Comparison of ENCODE assay signal across 19 cellular contexts in genomic region chr6:10725716-10726115, GRCh38. TPM values are rescaled to one million over a fixed set of nuclear protein-coding genes. Genes with fewer than 3 reads are reported as not detected.
A peak's percentile ranks its signal among the peaks of the same experiment; 100 is the strongest.
DNase-seq lines count a peak whose midpoint lies in the region; ATAC-seq, FAIRE-seq and TF ChIP-seq lines count a peak whose summit lies in the region.
"Had no signal": no experiment of that assay in that cellular context is flagged by ENCODE, and none has a peak within 500 bp of the region (broad histone marks: within the 10 kb centered on the region; RNA-seq: fewer than 3 reads in every experiment).

No MANE protein-coding gene starts in this region.

- ATAC-seq in HepG2 (no peak), right lobe of liver (no peak), left lung (no peak)
- ATAC-seq: esophagus mucosa had no signal

- H3K36me3 Mint-ChIP-seq in nephron progenitor cell (ENCODE audit: low read depth) (peaks cover 47% of the 10 kb centered on the region), type B pancreatic cell (peaks cover 29% of the 10 kb centered on the region)

- POLR2A ChIA-PET in HepG2 (lab: Yijun Ruan, JAX): interaction anchor here (0.8 to 3.2 kb wide), 2 partner anchors 21 to 31 kb away, joined by 3 to 16 read pairs; partner anchors contain the start of genes C6orf52, PAK1IP1 and TMEM14B

- FAIRE-seq in HepG2 (lab: Jason Lieb, UNC): no peak
- FAIRE-seq: small intestine had no signal

- no peak overlapping the region for H3K4me2 ChIP-seq in HepG2 (ENCODE audit: low read depth, low read length)

- H3K36me3 ChIP-seq in HepG2 (replicated peaks in 1 of 2; ENCODE audit: control insufficient read depth in 1 of 2, insufficient read depth in 2 of 2, low read length in 2 of 2): peaks cover 12 to 41% of the 10 kb centered on the region in 2 experiments
- peaks cover 0 to 22% (median under 1%) of the 10 kb centered on the region in 4 donors for H3K36me3 ChIP-seq in right lobe of liver
- H3K36me3 ChIP-seq in left lung: peaks cover 0 to 35% of the 10 kb centered on the region in 2 donors

- CTCF ChIA-PET in HepG2 (lab: Yijun Ruan, JAX; ENCODE audit: low intra/inter-chr PET ratio, low total read pairs): no interaction called here

- no TSS peak for BruUV-seq in HepG2 (replicated peaks; lab: Mats Ljungman, UMichigan)

- H4K20me1 ChIP-seq in HepG2 (ENCODE audit: insufficient read depth, low read length): no peaks in the 10 kb centered on the region

- in situ Hi-C loops in HepG2 (cut with HindIII; ENCODE audit: extremely low pct_ligation_motif_present, low pct_unique_long_range_greater_than_20kb): no loop called here

- H3K4me1 Mint-ChIP-seq in nephron progenitor cell: peaks cover 65% of the 10 kb centered on the region
- peaks cover 39% of the 10 kb centered on the region for H3K4me1 Mint-ChIP-seq in type B pancreatic cell (ENCODE audit: unreplicated experiment)

- no peak for TF ChIP-seq CTCF in HepG2 (CRISPR knock-in tag; IDR thresholded peaks at IDR 0.05)
- no peak for TF ChIP-seq CTCF in right lobe of liver (IDR thresholded peaks at IDR 0.05)
- TF ChIP-seq CTCF in nephron progenitor cell (IDR thresholded peaks at IDR 0.05): no peak
- TF ChIP-seq CTCF in type B pancreatic cell (conservative IDR thresholded peaks at IDR 0.05): no peak
- no peak for TF ChIP-seq CTCF in left lung (IDR thresholded peaks at IDR 0.05)

- H3K4me1 ChIP-seq in HepG2 (ENCODE audit: insufficient read depth, low read length) (peaks cover 34% of the 10 kb centered on the region), right lobe of liver (peaks cover 0 to 13% (median 0%) of the 10 kb centered on the region in 4 donors), left lung (peaks cover 10 to 36% of the 10 kb centered on the region in 2 donors)

- H3K27me3 Mint-ChIP-seq in nephron progenitor cell (ENCODE audit: low read depth, poor library complexity): peaks cover 3% of the 10 kb centered on the region
- H3K27me3 Mint-ChIP-seq in type B pancreatic cell: no peaks in the 10 kb centered on the region

- H3K9me3 Mint-ChIP-seq in nephron progenitor cell (peaks cover 5% of the 10 kb centered on the region), type B pancreatic cell (no peaks in the 10 kb centered on the region)
- H3K9me3 Mint-ChIP-seq: central memory CD8-positive, alpha-beta T cell had no signal

- no peak overlapping the region for H2AFZ ChIP-seq in HepG2 (ENCODE audit: low read length)

- intact Hi-C loops in HepG2 (cut with micrococcal nuclease; ENCODE audit: unreplicated experiment): no loop called here
- intact Hi-C loops in right lobe of liver (cut with DNase I): no loop called here
- intact Hi-C loops in left lung (cut with DNase I): no loop called here

- H3K27ac ChIP-seq in HepG2 (ENCODE audit: extremely low read length, insufficient read depth, low read length) (no peak overlapping the region), right lobe of liver (no peak overlapping the region), caudate nucleus (ENCODE audit: low read depth, low read length) (peak overlapping the region; percentile 16), left lung (no peak overlapping the region)
- H3K27ac ChIP-seq: testis had no signal

- peak overlapping the region; percentile 78 for H3K27ac Mint-ChIP-seq in nephron progenitor cell
- H3K27ac Mint-ChIP-seq in type B pancreatic cell: peak overlapping the region; percentile 20

- WGBS in HepG2 (ENCODE audit: low lambda C conversion rate): 95% methylated on average over 9 of the region's 9 CpGs
- WGBS in right lobe of liver (ENCODE audit: insufficient coverage, low coverage, low lambda C conversion rate, missing lambda C conversion rate): 80% methylated on average over 4 of the region's 9 CpGs

- no peak for TF ChIP-seq RAD21 in HepG2 (CRISPR knock-in tag; IDR thresholded peaks at IDR 0.05)

- H3K27me3 ChIP-seq in HepG2 (ENCODE audit: control insufficient read depth in 1 of 2, insufficient read depth in 2 of 2, low read length in 2 of 2) (no peaks in the 10 kb centered on the region), right lobe of liver (no peaks in the 10 kb centered on the region), left lung (no peaks in the 10 kb centered on the region)
- H3K27me3 ChIP-seq: testis had no signal

- DNase-seq in HepG2 (ENCODE audit: low spot score) (no peak), right lobe of liver (no peak), caudate nucleus (lab: John Stamatoyannopoulos, UW) (peak in 29 of 61 donors; percentile 3 to 68 (median 22)), nephron progenitor cell (no peak), type B pancreatic cell (ENCODE audit: extremely low spot score, unreplicated experiment) (no peak), NCI-H2196 treated with DMSO at 0.1 percent for 48 hours (lab: John Stamatoyannopoulos, UW; ENCODE audit: unreplicated experiment) (no peak), left lung (no peak)
- no peak for DNase-seq in stimulated activated CD4-positive, alpha-beta T cell treated with anti-CD3 and anti-CD28 coated beads, Interleukin-4, amount 100 ng/mL, for 1 hour
- DNase-seq: activated CD4-positive, alpha-beta T cell treated with anti-CD3 and anti-CD28 coated beads for 1 hour; activated effector memory CD4-positive, alpha-beta T cell treated with anti-CD3 and anti-CD28 coated beads, Interleukin-2, amount 50 U/mL, for 16 hours; amniotic stem cell; Kasumi-1; NCI-H1105; NCI-H2081; NCI-H510A; small intestine; testis had no signal

- peaks cover 25% of the 10 kb centered on the region for H3K79me2 ChIP-seq in HepG2 (ENCODE audit: insufficient read depth, low read length)

- H3K9ac ChIP-seq in HepG2 (ENCODE audit: insufficient read depth, low read depth, low read length): no peak overlapping the region

- TF ChIP-seq EP300 in HepG2 (IDR thresholded peaks at IDR 0.05; ENCODE audit: low read depth in 2 of 2, low read length in 2 of 2): no peak
- no peak for TF ChIP-seq EP300 in HepG2 (CRISPR knock-in tag; IDR thresholded peaks at IDR 0.05; ENCODE audit: borderline replicate concordance)

- H3K4me3 ChIP-seq in HepG2 (replicated peaks in 1 of 3; ENCODE audit: insufficient read depth in 1 of 3, low read depth in 2 of 3, low read length in 3 of 3) (no peak overlapping the region), right lobe of liver (no peak overlapping the region), left lung (no peak overlapping the region)
- H3K4me3 ChIP-seq: testis had no signal

- H3K9me3 ChIP-seq in HepG2 (ENCODE audit: low read length) (no peaks in the 10 kb centered on the region), right lobe of liver (no peaks in the 10 kb centered on the region), left lung (no peaks in the 10 kb centered on the region)
- H3K9me3 ChIP-seq: testis had no signal

- no peak for TF ChIP-seq POLR2A in HepG2 (IDR thresholded peaks at IDR 0.05; ENCODE audit: insufficient read depth in 1 of 2, low read depth in 2 of 2, low read length in 2 of 2)
- TF ChIP-seq POLR2A in right lobe of liver (IDR thresholded peaks at IDR 0.05): no peak

- peak overlapping the region; percentile 40 for H3K4me3 Mint-ChIP-seq in nephron progenitor cell
- peak overlapping the region; percentile 55 for H3K4me3 Mint-ChIP-seq in type B pancreatic cell
- H3K4me3 Mint-ChIP-seq: central memory CD8-positive, alpha-beta T cell had no signal

RNA-seq across cellular contexts. Expression of gene TMEM14C, which starts 2.8 kb away (rescaled TPM):
- total RNA-seq in HepG2 (2016; rRNA removed; fragmentation: Illumina TruSeq; extraction: Trizol) (163 and 184 TPM in 2 replicates), right lobe of liver (10 to 100 TPM; 45.6 to 72.1 (median 54.0) TPM), type B pancreatic cell (ENCODE audit: low replicate concordance) (87.5 and 103 TPM in 2 replicates), left lung (10 to 100 TPM; 81.8 to 99.5 TPM)
- 87.4 and 106 TPM in 2 replicates for total RNA-seq in HepG2 (2016; cell fraction: cytosol; rRNA removed; fragmentation: Illumina TruSeq; extraction: Trizol; ENCODE audit: low read depth)
- total RNA-seq in HepG2 (2016; cell fraction: insoluble cytoplasmic fraction; rRNA removed; fragmentation: Illumina TruSeq; extraction: Trizol): 172 and 188 TPM in 2 replicates
- 122 and 141 TPM in 2 replicates for total RNA-seq in HepG2 (2016; cell fraction: membrane; rRNA removed; fragmentation: Illumina TruSeq; extraction: Trizol)
- 137 and 149 TPM in 2 replicates for total RNA-seq in HepG2 (2016; cell fraction: nucleus; rRNA removed; fragmentation: Illumina TruSeq; extraction: Trizol)
- 157 and 184 TPM in 2 replicates for polyA plus RNA-seq in HepG2 (2011; rRNA removed)
- polyA plus RNA-seq in HepG2 (2011; cell fraction: cytosol; rRNA removed): 179 and 195 TPM in 2 replicates
- 50.7 TPM in 2 replicates for polyA plus RNA-seq in HepG2 (2011; cell fraction: nucleus; rRNA removed)
- 127 and 151 TPM in 2 replicates for polyA plus RNA-seq in HepG2 (2012)
- polyA plus RNA-seq in HepG2 (2016; cell fraction: cytosol; fragmentation: Illumina TruSeq; extraction: Trizol; ENCODE audit: low read depth): 93.8 and 119 TPM in 2 replicates
- polyA plus RNA-seq in HepG2 (2016; cell fraction: insoluble cytoplasmic fraction; fragmentation: Illumina TruSeq; extraction: Trizol; ENCODE audit: low read depth): 155 and 169 TPM in 2 replicates
- polyA plus RNA-seq in HepG2 (2016; cell fraction: membrane; fragmentation: Illumina TruSeq; extraction: Trizol; ENCODE audit: low read depth): 116 and 139 TPM in 2 replicates
- polyA plus RNA-seq in HepG2 (2016; cell fraction: nucleus; fragmentation: Illumina TruSeq; extraction: Trizol; ENCODE audit: insufficient read depth, low read depth): 215 and 223 TPM in 2 replicates
- 101 and 129 TPM in 2 replicates for polyA minus RNA-seq in HepG2 (2011; rRNA and poly(A)+ RNA removed; ENCODE audit: low replicate concordance)
- 36.3 and 44.5 TPM in 2 replicates for polyA minus RNA-seq in HepG2 (2011; cell fraction: cytosol; rRNA and poly(A)+ RNA removed)
- 24.2 and 24.3 TPM in 2 replicates for polyA minus RNA-seq in HepG2 (2011; cell fraction: nucleus; rRNA and poly(A)+ RNA removed)

RNA-seq across cellular contexts. Expression of gene TMEM14B, which starts 21.9 kb away (rescaled TPM):
- total RNA-seq in HepG2 (2016; rRNA removed; fragmentation: Illumina TruSeq; extraction: Trizol) (191 and 200 TPM in 2 replicates), right lobe of liver (10 to 100 TPM; 32.6 to 49.8 (median 43.5) TPM), type B pancreatic cell (ENCODE audit: low replicate concordance) (68.1 and 75.6 TPM in 2 replicates), left lung (10 to 100 TPM; 71.1 to 74.8 TPM)
- 220 and 308 TPM in 2 replicates for total RNA-seq in HepG2 (2016; cell fraction: cytosol; rRNA removed; fragmentation: Illumina TruSeq; extraction: Trizol; ENCODE audit: low read depth)
- total RNA-seq in HepG2 (2016; cell fraction: insoluble cytoplasmic fraction; rRNA removed; fragmentation: Illumina TruSeq; extraction: Trizol): 192 and 194 TPM in 2 replicates
- total RNA-seq in HepG2 (2016; cell fraction: membrane; rRNA removed; fragmentation: Illumina TruSeq; extraction: Trizol): 279 and 333 TPM in 2 replicates
- 116 and 125 TPM in 2 replicates for total RNA-seq in HepG2 (2016; cell fraction: nucleus; rRNA removed; fragmentation: Illumina TruSeq; extraction: Trizol)
- 86.9 and 133 TPM in 2 replicates for polyA plus RNA-seq in HepG2 (2011; rRNA removed)
- polyA plus RNA-seq in HepG2 (2011; cell fraction: cytosol; rRNA removed): 90.3 and 110 TPM in 2 replicates
- 36.1 and 45.4 TPM in 2 replicates for polyA plus RNA-seq in HepG2 (2011; cell fraction: nucleus; rRNA removed)
- polyA plus RNA-seq in HepG2 (2012): 61.8 and 116 TPM in 2 replicates
- 248 and 371 TPM in 2 replicates for polyA plus RNA-seq in HepG2 (2016; cell fraction: cytosol; fragmentation: Illumina TruSeq; extraction: Trizol; ENCODE audit: low read depth)
- polyA plus RNA-seq in HepG2 (2016; cell fraction: insoluble cytoplasmic fraction; fragmentation: Illumina TruSeq; extraction: Trizol; ENCODE audit: low read depth): 171 and 177 TPM in 2 replicates
- 243 and 316 TPM in 2 replicates for polyA plus RNA-seq in HepG2 (2016; cell fraction: membrane; fragmentation: Illumina TruSeq; extraction: Trizol; ENCODE audit: low read depth)
- polyA plus RNA-seq in HepG2 (2016; cell fraction: nucleus; fragmentation: Illumina TruSeq; extraction: Trizol; ENCODE audit: insufficient read depth, low read depth): 178 and 179 TPM in 2 replicates
- polyA minus RNA-seq in HepG2 (2011; rRNA and poly(A)+ RNA removed; ENCODE audit: low replicate concordance): 57.9 and 63.5 TPM in 2 replicates
- polyA minus RNA-seq in HepG2 (2011; cell fraction: cytosol; rRNA and poly(A)+ RNA removed): 22.6 and 28.8 TPM in 2 replicates
- polyA minus RNA-seq in HepG2 (2011; cell fraction: nucleus; rRNA and poly(A)+ RNA removed): 64.8 and 69.5 TPM in 2 replicates

RNA-seq across cellular contexts. Expression of gene PAK1IP1, which starts 30.9 kb away (rescaled TPM):
- 66.2 and 106 TPM in 2 replicates for total RNA-seq in HepG2 (2016; rRNA removed; fragmentation: Illumina TruSeq; extraction: Trizol)
- total RNA-seq in HepG2 (2016; cell fraction: cytosol; rRNA removed; fragmentation: Illumina TruSeq; extraction: Trizol; ENCODE audit: low read depth): 11.9 and 13.2 TPM in 2 replicates
- 64.7 and 103 TPM in 2 replicates for total RNA-seq in HepG2 (2016; cell fraction: insoluble cytoplasmic fraction; rRNA removed; fragmentation: Illumina TruSeq; extraction: Trizol)
- 18.5 and 23.4 TPM in 2 replicates for total RNA-seq in HepG2 (2016; cell fraction: membrane; rRNA removed; fragmentation: Illumina TruSeq; extraction: Trizol)
- total RNA-seq in HepG2 (2016; cell fraction: nucleus; rRNA removed; fragmentation: Illumina TruSeq; extraction: Trizol): 27.0 and 28.3 TPM in 2 replicates
- 17.0 and 23.4 TPM in 2 replicates for polyA plus RNA-seq in HepG2 (2011; rRNA removed)
- polyA plus RNA-seq in HepG2 (2011; cell fraction: cytosol; rRNA removed): 11.7 and 15.1 TPM in 2 replicates
- polyA plus RNA-seq in HepG2 (2011; cell fraction: nucleus; rRNA removed): 5.6 and 6.6 TPM in 2 replicates
- polyA plus RNA-seq in HepG2 (2012): 21.1 and 24.1 TPM in 2 replicates
- 5.7 and 6.5 TPM in 2 replicates for polyA plus RNA-seq in HepG2 (2016; cell fraction: cytosol; fragmentation: Illumina TruSeq; extraction: Trizol; ENCODE audit: low read depth)
- 92.1 and 98.0 TPM in 2 replicates for polyA plus RNA-seq in HepG2 (2016; cell fraction: insoluble cytoplasmic fraction; fragmentation: Illumina TruSeq; extraction: Trizol; ENCODE audit: low read depth)
- 9.4 and 11.3 TPM in 2 replicates for polyA plus RNA-seq in HepG2 (2016; cell fraction: membrane; fragmentation: Illumina TruSeq; extraction: Trizol; ENCODE audit: low read depth)
- 36.0 and 37.3 TPM in 2 replicates for polyA plus RNA-seq in HepG2 (2016; cell fraction: nucleus; fragmentation: Illumina TruSeq; extraction: Trizol; ENCODE audit: insufficient read depth, low read depth)
- 15.3 and 20.5 TPM in 2 replicates for polyA minus RNA-seq in HepG2 (2011; rRNA and poly(A)+ RNA removed; ENCODE audit: low replicate concordance)
- polyA minus RNA-seq in HepG2 (2011; cell fraction: cytosol; rRNA and poly(A)+ RNA removed): 6.3 and 9.7 TPM in 2 replicates
- 7.9 and 10.6 TPM in 2 replicates for polyA minus RNA-seq in HepG2 (2011; cell fraction: nucleus; rRNA and poly(A)+ RNA removed)
- total RNA-seq in right lobe of liver: 1 to 10 TPM; 3.4 to 9.1 (median 6.5) TPM
- total RNA-seq in type B pancreatic cell (ENCODE audit: low replicate concordance): 15.4 and 16.4 TPM in 2 replicates
- 10 to 100 TPM in 1 of 2 donors, 1 to 10 TPM in 1; 9.6 to 16.4 TPM for total RNA-seq in left lung

RNA-seq across cellular contexts. Expression of gene C6orf52, which starts 31.3 kb away (rescaled TPM):
- total RNA-seq in HepG2 (2016; rRNA removed; fragmentation: Illumina TruSeq; extraction: Trizol): 0.53 and 0.66 TPM in 2 replicates
- not detected in 2 replicates for total RNA-seq in HepG2 (2016; cell fraction: cytosol; rRNA removed; fragmentation: Illumina TruSeq; extraction: Trizol; ENCODE audit: low read depth)
- 1.0 and 1.1 TPM in 2 replicates for total RNA-seq in HepG2 (2016; cell fraction: insoluble cytoplasmic fraction; rRNA removed; fragmentation: Illumina TruSeq; extraction: Trizol)
- not detected in 2 replicates for total RNA-seq in HepG2 (2016; cell fraction: membrane; rRNA removed; fragmentation: Illumina TruSeq; extraction: Trizol)
- total RNA-seq in HepG2 (2016; cell fraction: nucleus; rRNA removed; fragmentation: Illumina TruSeq; extraction: Trizol): not detected in 2 replicates
- 0.50 TPM in 1 of 2 replicates, not detected in the other for polyA plus RNA-seq in HepG2 (2011; rRNA removed)
- 0.35 and 0.38 TPM in 2 replicates for polyA plus RNA-seq in HepG2 (2011; cell fraction: cytosol; rRNA removed)
- polyA plus RNA-seq in HepG2 (2011; cell fraction: nucleus; rRNA removed): not detected in 2 replicates
- 0.36 and 0.52 TPM in 2 replicates for polyA plus RNA-seq in HepG2 (2012)
- polyA plus RNA-seq in HepG2 (2016; cell fraction: cytosol; fragmentation: Illumina TruSeq; extraction: Trizol; ENCODE audit: low read depth): not detected in 2 replicates
- 0.60 and 1.2 TPM in 2 replicates for polyA plus RNA-seq in HepG2 (2016; cell fraction: insoluble cytoplasmic fraction; fragmentation: Illumina TruSeq; extraction: Trizol; ENCODE audit: low read depth)
- polyA plus RNA-seq in HepG2 (2016; cell fraction: membrane; fragmentation: Illumina TruSeq; extraction: Trizol; ENCODE audit: low read depth): not detected in 2 replicates
- polyA plus RNA-seq in HepG2 (2016; cell fraction: nucleus; fragmentation: Illumina TruSeq; extraction: Trizol; ENCODE audit: insufficient read depth, low read depth): 1.4 TPM in 1 of 2 replicates, not detected in the other
- polyA minus RNA-seq in HepG2 (2011; rRNA and poly(A)+ RNA removed; ENCODE audit: low replicate concordance): not detected in 2 replicates
- not detected in 2 replicates for polyA minus RNA-seq in HepG2 (2011; cell fraction: cytosol; rRNA and poly(A)+ RNA removed)
- not detected in 2 replicates for polyA minus RNA-seq in HepG2 (2011; cell fraction: nucleus; rRNA and poly(A)+ RNA removed)
- total RNA-seq in right lobe of liver: 1 to 10 TPM in 1 of 6 experiments, under 1 TPM in 1, not detected in 4; 0.75 to 1.2 TPM
- total RNA-seq in type B pancreatic cell (ENCODE audit: low replicate concordance): 3.5 and 3.7 TPM in 2 replicates
- total RNA-seq in left lung: 1 to 10 TPM in 1 of 2 donors, under 1 TPM in 1; 0.58 to 1.0 TPM
